ENCODE assay signal across 9 cellular contexts in the genomic region with DNA sequence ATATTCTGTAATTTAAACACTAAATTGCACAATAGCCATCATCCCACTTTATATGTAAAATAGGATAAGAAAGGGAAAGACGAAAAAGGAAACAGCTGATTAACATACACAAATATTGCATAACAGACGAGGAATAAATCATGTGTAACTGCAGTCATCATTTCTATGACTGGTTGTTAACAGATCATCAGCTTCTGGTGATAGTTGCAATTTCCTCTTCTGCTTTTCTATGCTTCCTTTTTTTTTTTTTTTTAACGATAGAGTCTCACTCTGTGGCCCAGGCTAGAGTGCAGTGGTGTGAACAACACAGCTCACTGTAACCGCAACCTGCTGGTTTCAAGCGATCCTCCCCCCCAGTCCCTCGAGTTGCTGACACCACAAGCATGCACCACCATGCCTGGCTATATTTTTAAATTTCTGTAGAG.
DNase-seq lines count a peak whose midpoint lies in the region; ATAC-seq lines count a peak whose summit lies in the region.
"Had no signal": no experiment of that assay in that cellular context is flagged by ENCODE, and none has a peak within 500 bp of the region (broad histone marks: within the 10 kb centered on the region; RNA-seq: fewer than 3 reads in every experiment).

No MANE protein-coding gene starts in this region.

- H3K4me1 ChIP-seq in neuron (ENCODE audit: insufficient read depth, low read length) = peaks cover 5% of the 10 kb centered on the region

- peak overlapping the region; percentile 14 for H2AFZ ChIP-seq in neuron (ENCODE audit: low read depth, low read length)

- peaks cover 1% of the 10 kb centered on the region for H3K27me3 ChIP-seq in neuron (ENCODE audit: insufficient read depth, low read length)

- H3K9me3 ChIP-seq in neuron (ENCODE audit: low read length) = no peaks in the 10 kb centered on the region

- H3K4me3 ChIP-seq in neuron (ENCODE audit: low read length) = no peak overlapping the region

- H3K36me3 ChIP-seq in neuron (ENCODE audit: insufficient read depth, low read length) = no peaks in the 10 kb centered on the region

- DNase-seq in activated naive CD4-positive, alpha-beta T cell treated with anti-CD3 and anti-CD28 coated beads, Interleukin-2, amount 50 U/mL, for 16 hours = peak; percentile 17
- no peak for DNase-seq in activated naive CD4-positive, alpha-beta T cell (lab: John Stamatoyannopoulos, UW)
- DNase-seq in RPMI8226 = peak; percentile 67
- no peak for DNase-seq in DMS153 treated with DMSO at 0.1 percent for 48 hours (lab: John Stamatoyannopoulos, UW; ENCODE audit: unreplicated experiment)
- DNase-seq in NCI-H1092 treated with DMSO at 0.1 percent for 48 hours (lab: John Stamatoyannopoulos, UW) = no peak
- no peak for DNase-seq in Ammon's horn (ENCODE audit: low spot score)
- DNase-seq: DND-41 had no signal

- ATAC-seq in HG03066 (IDR thresholded peaks at IDR 0.05; ENCODE audit: low read depth, unreplicated experiment) = peak; percentile 91

Comparison
In these comparisons a context has a peak if more than half of its experiments do, and no peak if none do; other contexts are left out.
1. DNase-seq: peak in activated naive CD4-positive, alpha-beta T cell treated with anti-CD3 and anti-CD28 coated beads, Interleukin-2, amount 50 U/mL, for 16 hours (single experiment) and RPMI8226 (single experiment); none in activated naive CD4-positive, alpha-beta T cell (0 of 4), DMS153 treated with DMSO at 0.1 percent for 48 hours (single experiment), NCI-H1092 treated with DMSO at 0.1 percent for 48 hours (single experiment) and Ammon's horn (single experiment).